8 cellular contexts compared by ENCODE assay signal in genomic region chr1:211830330-211831142, GRCh38. TPM values are rescaled to one million over a fixed set of nuclear protein-coding genes. Genes with fewer than 3 reads are reported as not detected.
A peak's percentile ranks its signal among the peaks of the same experiment; 100 is the strongest.
DNase-seq lines count a peak whose midpoint lies in the region; ATAC-seq and TF ChIP-seq lines count a peak whose summit lies in the region.

Gene LPGAT1, minus strand, starts transcription at chr1:211830763. Its CDS starts 1,467 bp downstream, at chr1:211829296.

- H3K9me3 Mint-ChIP-seq in activated naive CD4-positive, alpha-beta T cell treated with anti-CD3 and anti-CD28 coated beads, Interleukin-2, amount 50 U/mL, for 72 hours: no peaks in the 10 kb centered on the region
- H3K9me3 Mint-ChIP-seq in osteocyte (ENCODE audit: unreplicated experiment): no peaks in the 10 kb centered on the region

- peaks cover 9% of the 10 kb centered on the region for H3K4me1 ChIP-seq in thymus (ENCODE audit: control insufficient read depth, insufficient read depth, low read length)

- peaks cover 3% of the 10 kb centered on the region for H3K27me3 Mint-ChIP-seq in osteocyte (ENCODE audit: unreplicated experiment)

- H3K9me3 ChIP-seq in KOPT-K1 (ENCODE audit: insufficient read depth, low read length, poor library complexity, severe bottlenecking): no peaks in the 10 kb centered on the region
- H3K9me3 ChIP-seq in thymus (ENCODE audit: control insufficient read depth): no peaks in the 10 kb centered on the region

- no peaks in the 10 kb centered on the region; the same call in 1 of the 2 replicates for H3K36me3 ChIP-seq in KOPT-K1 (ENCODE audit: insufficient read depth, low read length)
- H3K36me3 ChIP-seq in thymus (ENCODE audit: control insufficient read depth, insufficient read depth): no peaks in the 10 kb centered on the region

- DNase-seq in EH (ENCODE audit: low read depth) (peak; percentile 72), glomerular visceral epithelial cell (ENCODE audit: extremely low spot score) (peak; percentile 75), osteocyte (ENCODE audit: extremely low spot score, unreplicated experiment) (peak; percentile 92)
- DNase-seq in activated naive CD4-positive, alpha-beta T cell treated with anti-CD3 and anti-CD28 coated beads, Interleukin-2, amount 50 U/mL, for 72 hours (ENCODE audit: low spot score in 2 of 2): peak; percentile 76 to 77

- ATAC-seq in GM21723 (IDR thresholded peaks at IDR 0.05; ENCODE audit: unreplicated experiment) (peak; percentile 75), SK-N-SH treated with all-trans-retinoic acid at 6 μM for 48 hours (peak; percentile 93)
- peak; percentile 82 to 87 for ATAC-seq in activated naive CD4-positive, alpha-beta T cell treated with anti-CD3 and anti-CD28 coated beads, Interleukin-2, amount 50 U/mL, for 72 hours

- peaks cover 34% of the 10 kb centered on the region for H3K4me1 Mint-ChIP-seq in osteocyte (ENCODE audit: unreplicated experiment)

- under 1% methylated on average over 88 of the region's 88 CpGs for WGBS in thymus

- H3K27ac ChIP-seq in KOPT-K1 (ENCODE audit: low read depth, low read length, poor library complexity, severe bottlenecking) (peak within 1 kb of the TSS; percentile 62), thymus (ENCODE audit: low read depth) (peak within 1 kb of the TSS; percentile 79)

- H3K27ac Mint-ChIP-seq in activated naive CD4-positive, alpha-beta T cell treated with anti-CD3 and anti-CD28 coated beads, Interleukin-2, amount 50 U/mL, for 72 hours: peak within 1 kb of the TSS; percentile 82 to 90
- H3K27ac Mint-ChIP-seq in osteocyte (ENCODE audit: unreplicated experiment): peak within 1 kb of the TSS; percentile 85

- H3K36me3 Mint-ChIP-seq in activated naive CD4-positive, alpha-beta T cell treated with anti-CD3 and anti-CD28 coated beads, Interleukin-2, amount 50 U/mL, for 72 hours: peaks cover 0 to 5% of the 10 kb centered on the region in 2 donors
- H3K36me3 Mint-ChIP-seq in osteocyte (ENCODE audit: unreplicated experiment): no peaks in the 10 kb centered on the region

- no peaks in the 10 kb centered on the region for H3K27me3 ChIP-seq in thymus (ENCODE audit: control insufficient read depth, insufficient read depth)

- peak within 1 kb of the TSS; percentile 90 for H3K4me3 Mint-ChIP-seq in osteocyte (ENCODE audit: unreplicated experiment)

- H3K4me3 ChIP-seq in thymus (ENCODE audit: low read length): peak within 1 kb of the TSS; percentile 91

- peak; percentile 84 for TF ChIP-seq CTCF in osteocyte (IDR thresholded peaks at IDR 0.05)

TF ChIP-seq in SK-N-SH treated with all-trans-retinoic acid at 6 μM for 48 hours, 23 proteins besides CTCF, POLR2A, EP300 and RAD21:
- TF ChIP-seq ZNF70 (CRISPR knock-in tag; IDR thresholded peaks at IDR 0.05): no peak
- no peak for TF ChIP-seq ESRRG (CRISPR knock-in tag; IDR thresholded peaks at IDR 0.05)
- TF ChIP-seq ZFP30 (CRISPR knock-in tag; IDR thresholded peaks at IDR 0.05): no peak
- no peak for TF ChIP-seq ZC3H10 (CRISPR knock-in tag; IDR thresholded peaks at IDR 0.05)
- TF ChIP-seq TOX (CRISPR knock-in tag; IDR thresholded peaks at IDR 0.05; ENCODE audit: borderline replicate concordance): no peak
- no peak for TF ChIP-seq TSHZ2 (CRISPR knock-in tag; IDR thresholded peaks at IDR 0.05)
- TF ChIP-seq POU6F1 (CRISPR knock-in tag; IDR thresholded peaks at IDR 0.05; ENCODE audit: borderline replicate concordance, low read depth): no peak
- no peak for TF ChIP-seq CSDC2 (CRISPR knock-in tag; IDR thresholded peaks at IDR 0.05)
- TF ChIP-seq ZFP3 (CRISPR knock-in tag; IDR thresholded peaks at IDR 0.05): no peak
- TF ChIP-seq ZNF565 (CRISPR knock-in tag; conservative IDR thresholded peaks at IDR 0.05; ENCODE audit: low read depth): no peak
- TF ChIP-seq TCF4 (CRISPR knock-in tag; IDR thresholded peaks at IDR 0.05; ENCODE audit: borderline replicate concordance): no peak
- TF ChIP-seq GLIS3 (CRISPR knock-in tag; IDR thresholded peaks at IDR 0.05): no peak
- no peak for TF ChIP-seq ZNF8 (CRISPR knock-in tag; IDR thresholded peaks at IDR 0.05)
- no peak for TF ChIP-seq PPARA (CRISPR knock-in tag; IDR thresholded peaks at IDR 0.05; ENCODE audit: borderline replicate concordance)
- TF ChIP-seq ARNTL (CRISPR knock-in tag; IDR thresholded peaks at IDR 0.05; ENCODE audit: borderline replicate concordance, low read depth): no peak
- TF ChIP-seq, protein P1, sequence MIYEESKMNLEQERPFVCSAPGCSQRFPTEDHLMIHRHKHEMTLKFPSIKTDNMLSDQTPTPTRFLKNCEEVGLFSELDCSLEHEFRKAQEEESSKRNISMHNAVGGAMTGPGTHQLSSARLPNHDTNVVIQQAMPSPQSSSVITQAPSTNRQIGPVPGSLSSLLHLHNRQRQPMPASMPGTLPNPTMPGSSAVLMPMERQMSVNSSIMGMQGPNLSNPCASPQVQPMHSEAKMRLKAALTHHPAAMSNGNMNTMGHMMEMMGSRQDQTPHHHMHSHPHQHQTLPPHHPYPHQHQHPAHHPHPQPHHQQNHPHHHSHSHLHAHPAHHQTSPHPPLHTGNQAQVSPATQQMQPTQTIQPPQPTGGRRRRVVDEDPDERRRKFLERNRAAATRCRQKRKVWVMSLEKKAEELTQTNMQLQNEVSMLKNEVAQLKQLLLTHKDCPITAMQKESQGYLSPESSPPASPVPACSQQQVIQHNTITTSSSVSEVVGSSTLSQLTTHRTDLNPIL (CRISPR knock-in tag; IDR thresholded peaks at IDR 0.05; ENCODE audit: low read depth): no peak
- no peak for TF ChIP-seq BACH2 (CRISPR knock-in tag; IDR thresholded peaks at IDR 0.05; ENCODE audit: borderline replicate concordance)
- no peak for TF ChIP-seq SNAI2 (CRISPR knock-in tag; IDR thresholded peaks at IDR 0.05)
- TF ChIP-seq ISL1 (CRISPR knock-in tag; IDR thresholded peaks at IDR 0.05): no peak
- TF ChIP-seq, protein P2, sequence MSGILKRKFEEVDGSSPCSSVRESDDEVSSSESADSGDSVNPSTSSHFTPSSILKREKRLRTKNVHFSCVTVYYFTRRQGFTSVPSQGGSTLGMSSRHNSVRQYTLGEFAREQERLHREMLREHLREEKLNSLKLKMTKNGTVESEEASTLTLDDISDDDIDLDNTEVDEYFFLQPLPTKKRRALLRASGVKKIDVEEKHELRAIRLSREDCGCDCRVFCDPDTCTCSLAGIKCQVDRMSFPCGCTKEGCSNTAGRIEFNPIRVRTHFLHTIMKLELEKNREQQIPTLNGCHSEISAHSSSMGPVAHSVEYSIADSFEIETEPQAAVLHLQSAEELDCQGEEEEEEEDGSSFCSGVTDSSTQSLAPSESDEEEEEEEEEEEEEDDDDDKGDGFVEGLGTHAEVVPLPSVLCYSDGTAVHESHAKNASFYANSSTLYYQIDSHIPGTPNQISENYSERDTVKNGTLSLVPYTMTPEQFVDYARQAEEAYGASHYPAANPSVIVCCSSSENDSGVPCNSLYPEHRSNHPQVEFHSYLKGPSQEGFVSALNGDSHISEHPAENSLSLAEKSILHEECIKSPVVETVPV (CRISPR knock-in tag; IDR thresholded peaks at IDR 0.05): no peak

RNA-seq across cellular contexts. Expression of gene LPGAT1, which starts in this region (rescaled TPM):
- 10 to 100 TPM; 14.1 to 16.6 TPM for total RNA-seq in activated naive CD4-positive, alpha-beta T cell treated with anti-CD3 and anti-CD28 coated beads, Interleukin-2, amount 50 U/mL, for 72 hours
- 48.4 and 51.3 TPM in 2 replicates for total RNA-seq in osteocyte
- polyA plus RNA-seq in thymus: 10.2 TPM

Comparison
In these comparisons a context has a peak if more than half of its experiments do, and no peak if none do; other contexts are left out.
1. Peak in every context shown above with its lines: DNase-seq, ATAC-seq, H3K4me3 ChIP-seq and H3K27ac ChIP-seq.